ENCODE assay signal across 2 cellular contexts in genomic region chr14:99380991-99381687, GRCh38.
TF ChIP-seq lines count a peak whose summit lies in the region.

No MANE protein-coding gene starts in this region.

TF ChIP-seq in HEK293, 187 proteins besides CTCF, POLR2A, EP300 and RAD21:
- TF ChIP-seq ZBTB17 (tag by site-specific recombination; IDR thresholded peaks at IDR 0.05) = no peak
- TF ChIP-seq, protein P1, sequence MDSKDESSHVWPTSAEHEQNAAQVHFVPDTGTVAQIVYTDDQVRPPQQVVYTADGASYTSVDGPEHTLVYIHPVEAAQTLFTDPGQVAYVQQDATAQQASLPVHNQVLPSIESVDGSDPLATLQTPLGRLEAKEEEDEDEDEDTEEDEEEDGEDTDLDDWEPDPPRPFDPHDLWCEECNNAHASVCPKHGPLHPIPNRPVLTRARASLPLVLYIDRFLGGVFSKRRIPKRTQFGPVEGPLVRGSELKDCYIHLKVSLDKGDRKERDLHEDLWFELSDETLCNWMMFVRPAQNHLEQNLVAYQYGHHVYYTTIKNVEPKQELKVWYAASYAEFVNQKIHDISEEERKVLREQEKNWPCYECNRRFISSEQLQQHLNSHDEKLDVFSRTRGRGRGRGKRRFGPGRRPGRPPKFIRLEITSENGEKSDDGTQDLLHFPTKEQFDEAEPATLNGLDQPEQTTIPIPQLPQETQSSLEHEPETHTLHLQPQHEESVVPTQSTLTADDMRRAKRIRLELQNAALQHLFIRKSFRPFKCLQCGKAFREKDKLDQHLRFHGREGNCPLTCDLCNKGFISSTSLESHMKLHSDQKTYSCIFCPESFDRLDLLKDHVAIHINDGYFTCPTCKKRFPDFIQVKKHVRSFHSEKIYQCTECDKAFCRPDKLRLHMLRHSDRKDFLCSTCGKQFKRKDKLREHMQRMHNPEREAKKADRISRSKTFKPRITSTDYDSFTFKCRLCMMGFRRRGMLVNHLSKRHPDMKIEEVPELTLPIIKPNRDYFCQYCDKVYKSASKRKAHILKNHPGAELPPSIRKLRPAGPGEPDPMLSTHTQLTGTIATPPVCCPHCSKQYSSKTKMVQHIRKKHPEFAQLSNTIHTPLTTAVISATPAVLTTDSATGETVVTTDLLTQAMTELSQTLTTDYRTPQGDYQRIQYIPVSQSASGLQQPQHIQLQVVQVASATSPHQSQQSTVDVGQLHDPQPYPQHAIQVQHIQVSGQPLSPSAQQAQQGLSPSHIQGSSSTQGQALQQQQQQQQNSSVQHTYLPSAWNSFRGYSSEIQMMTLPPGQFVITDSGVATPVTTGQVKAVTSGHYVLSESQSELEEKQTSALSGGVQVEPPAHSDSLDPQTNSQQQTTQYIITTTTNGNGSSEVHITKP (tag by site-specific recombination; IDR thresholded peaks at IDR 0.05) = no peak
- TF ChIP-seq EGR2 (tag by site-specific recombination; IDR thresholded peaks at IDR 0.05; ENCODE audit: low read depth) = peak; percentile 45; the same call in 1 of the 2 replicates
- TF ChIP-seq ZFHX2 (tag by site-specific recombination; conservative IDR thresholded peaks at IDR 0.05) = 0 out of 2 replicates have a peak, but pooled peaks have one; percentile 33
TF ChIP-seq in HEK293: peak in this region for 2.

TF ChIP-seq in H1, 55 proteins besides CTCF, POLR2A, EP300 and RAD21:
- TF ChIP-seq KDM5A (IDR thresholded peaks at IDR 0.05; ENCODE audit: low read length) (no peak), RFX5 (IDR thresholded peaks at IDR 0.05; ENCODE audit: borderline replicate concordance, low read depth, low read length) (no peak)
